Comparison of ENCODE assay signal across 11 cellular contexts in genomic region chr1:10663668-10664035, GRCh38.
DNase-seq lines count a peak whose midpoint lies in the region; ATAC-seq and TF ChIP-seq lines count a peak whose summit lies in the region.
"Had no signal": no experiment of that assay in that cellular context is flagged by ENCODE, and none has a peak within 500 bp of the region (broad histone marks: within the 10 kb centered on the region; RNA-seq: fewer than 3 reads in every experiment).

No MANE protein-coding gene starts in this region.

- POLR2A ChIA-PET in HCT116 (lab: Charles Lee): no interaction called here

- peaks cover 31% of the 10 kb centered on the region for H3K4me1 Mint-ChIP-seq in brain

- H3K36me3 ChIP-seq in HCT116 (ENCODE audit: control insufficient read depth in 1 of 2, insufficient read depth in 2 of 2, low read length in 2 of 2) (no peaks in the 10 kb centered on the region), sigmoid colon (peaks cover 9 to 31% (median 15%) of the 10 kb centered on the region in 4 donors)

- no peak for DNase-seq in HCT116 (ENCODE audit: low read depth, low spot score)
- DNase-seq in inferior parietal cortex (ENCODE audit: extremely low spot score): peak; percentile 42
- DNase-seq in sigmoid colon: peak; percentile 93
- DNase-seq in DMS153 treated with DMSO at 0.1 percent for 48 hours (lab: John Stamatoyannopoulos, UW; ENCODE audit: unreplicated experiment): no peak
- no peak for DNase-seq in cortex of kidney (lab: John Stamatoyannopoulos, UW)
- no peak for DNase-seq in NCI-H526 treated with DMSO at 0.1 percent for 48 hours (lab: John Stamatoyannopoulos, UW)
- DNase-seq in kidney tubule cell (ENCODE audit: low spot score): no peak
- DNase-seq: NCI-H2107; stimulated activated CD4-positive, alpha-beta T cell treated with anti-CD3 and anti-CD28 coated beads, Interleukin-15, amount 100 ng/mL, for 24 hours had no signal

- intact Hi-C loops in HCT116 (cut with micrococcal nuclease): no loop called here
- intact Hi-C loops in sigmoid colon (cut with DNase I): no loop called here

- no peaks in the 10 kb centered on the region for H3K9me2 ChIP-seq in HCT116 (ENCODE audit: insufficient read depth)

- H3K4me3 ChIP-seq in HCT116 (replicated peaks in 1 of 2; ENCODE audit: low read depth in 1 of 2, low read length in 2 of 2) (no peak overlapping the region), sigmoid colon (peak overlapping the region in 2 of 4 donors; percentile 10)

- TF ChIP-seq CTCF in HCT116 (IDR thresholded peaks at IDR 0.05 in 2 of 3, conservative IDR thresholded peaks at IDR 0.05 in 1 of 3; ENCODE audit: borderline replicate concordance in 1 of 3, insufficient read depth in 1 of 3, low read depth in 2 of 3, low read length in 2 of 3) (no peak), brain (conservative IDR thresholded peaks at IDR 0.05) (no peak), sigmoid colon (IDR thresholded peaks at IDR 0.05) (no peak)

- TF ChIP-seq EP300 in sigmoid colon (IDR thresholded peaks at IDR 0.05): no peak

- CTCF ChIA-PET in HCT116 (lab: Charles Lee): no interaction called here

- H3K9me3 Mint-ChIP-seq in brain: no peaks in the 10 kb centered on the region

- BruUV-seq in HCT116 (replicated peaks; lab: Mats Ljungman, UMichigan): no TSS peak

- TF ChIP-seq RAD21 in HCT116 (IDR thresholded peaks at IDR 0.05; ENCODE audit: low read depth): no peak

- no peaks in the 10 kb centered on the region for H3K36me3 Mint-ChIP-seq in brain
- H3K36me3 Mint-ChIP-seq: activated naive CD8-positive, alpha-beta T cell had no signal

- peak overlapping the region in 3 of 5 experiments; percentile 12 to 45 (median 38) for H3K4me3 Mint-ChIP-seq in brain
- H3K4me3 Mint-ChIP-seq: activated naive CD8-positive, alpha-beta T cell had no signal

- ATAC-seq in HCT116: peak; percentile 19; the same call in 1 of the 2 replicates

- H3K4me1 ChIP-seq in HCT116 (ENCODE audit: control insufficient read depth in 1 of 2, insufficient read depth in 2 of 2, low read length in 2 of 2): no peaks in the 10 kb centered on the region
- H3K4me1 ChIP-seq in sigmoid colon: peaks cover 0 to 98% (median 80%) of the 10 kb centered on the region in 4 donors

- H3K9me3 ChIP-seq in HCT116 (ENCODE audit: control insufficient read depth in 1 of 2, insufficient read depth in 1 of 2, low read depth in 1 of 2, low read length in 2 of 2) (no peaks in the 10 kb centered on the region), sigmoid colon (no peaks in the 10 kb centered on the region)

- no peak overlapping the region for H2AFZ ChIP-seq in HCT116 (ENCODE audit: low read depth, low read length, poor library complexity, severe bottlenecking)

- H3K4me2 ChIP-seq in HCT116 (ENCODE audit: low read length): no peak overlapping the region

- TF ChIP-seq POLR2A in HCT116 (IDR thresholded peaks at IDR 0.05; ENCODE audit: borderline replicate concordance, extremely low read depth, insufficient read depth, insufficient read length): no peak
- TF ChIP-seq POLR2A in sigmoid colon (IDR thresholded peaks at IDR 0.05): peak; percentile 54 to 80

- H3K27me3 ChIP-seq in HCT116 (ENCODE audit: insufficient read depth, low read length) (no peaks in the 10 kb centered on the region), sigmoid colon (no peaks in the 10 kb centered on the region)

- H3K27ac ChIP-seq in HCT116 (ENCODE audit: low read depth, low read length) (no peak overlapping the region), sigmoid colon (peak overlapping the region; percentile 88 to 98 (median 96))

- 74 to 84% methylated on average over 16 of the region's 16 CpGs for WGBS in sigmoid colon, 2 donors

- H3K27me3 Mint-ChIP-seq in brain: no peaks in the 10 kb centered on the region
- H3K27me3 Mint-ChIP-seq: activated naive CD8-positive, alpha-beta T cell had no signal

- H3K79me2 ChIP-seq in HCT116 (ENCODE audit: insufficient read depth, low read length): no peaks in the 10 kb centered on the region

- peak overlapping the region; percentile 46 to 88 (median 51) for H3K27ac Mint-ChIP-seq in brain
- H3K27ac Mint-ChIP-seq: activated naive CD8-positive, alpha-beta T cell had no signal

- no peak overlapping the region for H3K9ac ChIP-seq in HCT116 (ENCODE audit: low read length)

- H4K20me1 ChIP-seq in HCT116 (ENCODE audit: insufficient read depth): no peaks in the 10 kb centered on the region

- RAD21 ChIA-PET in HCT116 (lab: Charles Lee; ENCODE audit: low non-redundant PET in 1 of 2, low total read pairs in 2 of 2, uncharacterized antibody in 2 of 2, unreplicated experiment in 2 of 2): no interaction called here

TF ChIP-seq in HCT116, 20 proteins besides CTCF, POLR2A, EP300 and RAD21:
- TF ChIP-seq EZH2 (IDR thresholded peaks at IDR 0.05): no peak
- TF ChIP-seq JUND (IDR thresholded peaks at IDR 0.05): no peak
- TF ChIP-seq SP1 (IDR thresholded peaks at IDR 0.05; ENCODE audit: low read depth): no peak
- no peak for TF ChIP-seq POLR2AphosphoS5 (IDR thresholded peaks at IDR 0.05; ENCODE audit: low read depth, low read length)
- no peak for TF ChIP-seq CEBPB (IDR thresholded peaks at IDR 0.05; ENCODE audit: low read depth)
- TF ChIP-seq CBX3 (IDR thresholded peaks at IDR 0.05; ENCODE audit: low read depth): no peak
- no peak for TF ChIP-seq MAX (IDR thresholded peaks at IDR 0.05)
- TF ChIP-seq EGR1 (IDR thresholded peaks at IDR 0.05; ENCODE audit: low read depth): no peak
- TF ChIP-seq ZNF274 (IDR thresholded peaks at IDR 0.05; ENCODE audit: low read depth, low read length): no peak
- TF ChIP-seq REST (IDR thresholded peaks at IDR 0.05; ENCODE audit: low read depth): no peak
- no peak for TF ChIP-seq TCF7L2 (IDR thresholded peaks at IDR 0.05; ENCODE audit: borderline replicate concordance, extremely low read depth, insufficient read depth, insufficient read length)
- TF ChIP-seq ATF3 (IDR thresholded peaks at IDR 0.05): no peak
- no peak for TF ChIP-seq SRF (IDR thresholded peaks at IDR 0.05; ENCODE audit: low read depth)
- no peak for TF ChIP-seq FOSL1 (IDR thresholded peaks at IDR 0.05; ENCODE audit: low read depth)
- TF ChIP-seq ZBTB33 (IDR thresholded peaks at IDR 0.05; ENCODE audit: extremely low read depth, insufficient replicate concordance, low read length): no peak
- TF ChIP-seq YY1 (IDR thresholded peaks at IDR 0.05; ENCODE audit: extremely low read depth, insufficient replicate concordance, low read depth, low read length): no peak
- TF ChIP-seq ZFX (IDR thresholded peaks at IDR 0.05): no peak
- no peak for TF ChIP-seq EZH2phosphoT487 (IDR thresholded peaks at IDR 0.05; ENCODE audit: borderline replicate concordance)
- TF ChIP-seq ELF1 (IDR thresholded peaks at IDR 0.05; ENCODE audit: borderline replicate concordance, low read depth): no peak
- no peak for TF ChIP-seq SIN3A (IDR thresholded peaks at IDR 0.05; ENCODE audit: low read depth)

Comparison
In these comparisons a context has a peak if more than half of its experiments do, and no peak if none do; other contexts are left out.
1. DNase-seq: peak in inferior parietal cortex (single experiment) and sigmoid colon (single experiment); none in HCT116 (single experiment), DMS153 treated with DMSO at 0.1 percent for 48 hours (single experiment), cortex of kidney (single experiment), NCI-H526 treated with DMSO at 0.1 percent for 48 hours (single experiment) and kidney tubule cell (single experiment).